Comparison of ENCODE assay signal across 16 cellular contexts in genomic region chr15:60936186-60936585, GRCh38.
"Had no signal": no experiment of that assay in that cellular context is flagged by ENCODE, and none has a peak within 500 bp of the region (broad histone marks: within the 10 kb centered on the region; RNA-seq: fewer than 3 reads in every experiment).

No MANE protein-coding gene starts in this region.

- DNase-seq: effector memory CD4-positive, alpha-beta T cell; esophagus squamous epithelium; foreskin fibroblast; head of caudate nucleus; kidney glomerular epithelial cell; mammary epithelial cell; naive thymus-derived CD4-positive, alpha-beta T cell; nephron progenitor cell; posterior cingulate gyrus; small intestine; stimulated activated CD4-positive, alpha-beta T cell treated with anti-CD3 and anti-CD28 coated beads, Interleukin-2, amount 100 ng/mL, for 48 hours; stimulated activated naive CD4-positive, alpha-beta T cell treated with Interleukin-2 at 50 U/mL for 16 hours had no signal

- H3K27ac ChIP-seq: epithelial cell of prostate, hepatocyte, right atrium auricular region had no signal

- H3K27me3 ChIP-seq: esophagus squamous epithelium, hepatocyte, right atrium auricular region, tibial nerve had no signal

- H3K4me3 ChIP-seq: esophagus squamous epithelium, hepatocyte, right atrium auricular region, tibial nerve had no signal

- H3K9me3 ChIP-seq: esophagus squamous epithelium, right atrium auricular region, tibial nerve had no signal

- H3K36me3 ChIP-seq: esophagus squamous epithelium, right atrium auricular region, tibial nerve had no signal
